9 cellular contexts compared by ENCODE assay signal in genomic region chr9:12784461-12785250, GRCh38. TPM values are rescaled to one million over a fixed set of nuclear protein-coding genes. Genes with fewer than 3 reads are reported as not detected.
DNase-seq lines count a peak whose midpoint lies in the region; ATAC-seq and TF ChIP-seq lines count a peak whose summit lies in the region.
"Had no signal": no experiment of that assay in that cellular context is flagged by ENCODE, and none has a peak within 500 bp of the region (broad histone marks: within the 10 kb centered on the region; RNA-seq: fewer than 3 reads in every experiment).

No MANE protein-coding gene starts in this region.

- 39 to 59% (median 43%) methylated on average over 5 to 6 of the region's 6 CpGs for WGBS in stomach, 5 donors

- H3K36me3 ChIP-seq in stomach, result no peaks in the 10 kb centered on the region

- peaks cover 16 to 43% (median 29%) of the 10 kb centered on the region in 4 donors for H3K4me1 ChIP-seq in stomach

- intact Hi-C loops in stomach (cut with DNase I; ENCODE audit: low total_unique reads) (no loop called here), Right ventricle myocardium superior (cut with DNase I) (no loop called here)

- H3K9me3 ChIP-seq in stomach, result peaks cover 0 to 12% (median 0%) of the 10 kb centered on the region in 4 donors

- H3K27me3 ChIP-seq in stomach, result no peaks in the 10 kb centered on the region

- H3K4me3 ChIP-seq in fibroblast of pulmonary artery (replicated peaks; ENCODE audit: low read depth, low read length), result no peak overlapping the region
- H3K4me3 ChIP-seq in stomach, result no peak overlapping the region

- peak overlapping the region; percentile 70 to 95 (median 86) for H3K27ac ChIP-seq in stomach
- H3K27ac ChIP-seq: C4-2B had no signal

- no peak for TF ChIP-seq POLR2A in stomach (IDR thresholded peaks at IDR 0.05)

- no peak for ATAC-seq in Right ventricle myocardium superior (ENCODE audit: poor library complexity)

- TF ChIP-seq CTCF in fibroblast of pulmonary artery (IDR thresholded peaks at IDR 0.05; ENCODE audit: low read length, missing control alignments) (no peak), stomach (IDR thresholded peaks at IDR 0.05) (no peak)

- TF ChIP-seq EP300 in stomach (IDR thresholded peaks at IDR 0.05), result no peak

- DNase-seq in SIG-M5 treated with dmso at 0.1 percent for 504 hours (lab: John Stamatoyannopoulos, UW; ENCODE audit: unreplicated experiment) (peak; percentile 52), SIG-M5 (lab: John Stamatoyannopoulos, UW) (no peak), NCI-H510A treated with DMSO at 0.1 percent for 48 hours (lab: John Stamatoyannopoulos, UW) (peak; percentile 87), fibroblast of pulmonary artery (ENCODE audit: low read depth) (peak; percentile 74), stomach (peak; percentile 64), T-helper 1 cell (no peak), middle frontal gyrus (ENCODE audit: extremely low spot score, low spot score) (no peak), Right ventricle myocardium superior (no peak)

RNA-seq across cellular contexts. Expression of gene LURAP1L, which starts 9.8 kb away (rescaled TPM):
- 10 to 100 TPM; 19.3 to 32.2 (median 28.1) TPM for total RNA-seq in stomach
- polyA plus RNA-seq in stomach, result 10 to 100 TPM in 2 of 3 donors, 1 to 10 TPM in 1; 6.7 to 11.9 (median 11.8) TPM
- total RNA-seq in Right ventricle myocardium superior, result 2.2 TPM

Comparison
In these comparisons a context has a peak if more than half of its experiments do, and no peak if none do; other contexts are left out.
1. DNase-seq: peak in SIG-M5 treated with dmso at 0.1 percent for 504 hours (single experiment), NCI-H510A treated with DMSO at 0.1 percent for 48 hours (single experiment), fibroblast of pulmonary artery (single experiment) and stomach (single experiment); none in SIG-M5 (single experiment), T-helper 1 cell (0 of 5), middle frontal gyrus (single experiment) and Right ventricle myocardium superior (single experiment).